ENCODE assay signal across 1 cellular context in genomic region chr1:224329484-224329841, GRCh38.
TF ChIP-seq lines count a peak whose summit lies in the region.

No MANE protein-coding gene starts in this region.

TF ChIP-seq in HepG2, 621 proteins besides CTCF, POLR2A, EP300 and RAD21:
- 0 out of 2 replicates have a peak, but pooled peaks have one; percentile 32 for TF ChIP-seq ZNF775 (CRISPR knock-in tag; IDR thresholded peaks at IDR 0.05; ENCODE audit: borderline replicate concordance)
- no peak for TF ChIP-seq ZNF224 (CRISPR knock-in tag; IDR thresholded peaks at IDR 0.05)
